Comparison of ENCODE assay signal across 9 cellular contexts in the genomic region with DNA sequence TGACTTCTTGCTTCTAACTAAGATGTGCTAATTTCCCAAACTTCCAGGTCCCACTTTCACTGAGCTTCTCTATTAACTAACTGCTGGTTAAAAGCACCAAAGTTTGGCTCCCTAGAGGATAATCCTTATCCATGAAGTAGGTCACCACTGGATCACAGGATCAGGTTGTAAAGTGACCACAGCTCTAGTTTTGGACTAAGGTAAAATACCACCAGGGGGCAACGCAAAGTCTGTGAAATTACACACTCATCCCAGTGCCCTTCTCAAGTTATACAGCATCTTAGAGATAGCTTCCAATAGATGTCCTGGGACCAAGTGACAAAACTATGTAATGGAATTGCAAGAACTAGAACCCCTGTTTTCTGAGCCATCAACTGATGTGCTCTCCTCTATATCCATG.
DNase-seq lines count a peak whose midpoint lies in the region; ATAC-seq and TF ChIP-seq lines count a peak whose summit lies in the region.
"Had no signal": no experiment of that assay in that cellular context is flagged by ENCODE, and none has a peak within 500 bp of the region (broad histone marks: within the 10 kb centered on the region; RNA-seq: fewer than 3 reads in every experiment).

No MANE protein-coding gene starts in this region.

- ATAC-seq in GM18909 (IDR thresholded peaks at IDR 0.05; ENCODE audit: poor library complexity, unreplicated experiment) (no peak), gastrocnemius medialis (no peak)

- peaks cover under 1 to 21% of the 10 kb centered on the region in 2 donors for H3K4me1 ChIP-seq in gastrocnemius medialis
- no peaks in the 10 kb centered on the region for H3K4me1 ChIP-seq in testis

- DNase-seq in DMS53 treated with DMSO at 0.1 percent for 48 hours (lab: John Stamatoyannopoulos, UW; ENCODE audit: unreplicated experiment) (peak; percentile 18), HT1080 (ENCODE audit: low read depth) (peak; percentile 34), brain microvascular endothelial cell (peak; percentile 57), myocyte (ENCODE audit: low read depth) (peak; percentile 39), gastrocnemius medialis (no peak), NCI-H1436 (lab: John Stamatoyannopoulos, UW) (no peak), testis (no peak)
- DNase-seq: NCI-H510A had no signal

- H3K27ac ChIP-seq in brain microvascular endothelial cell: no peak overlapping the region
- no peak overlapping the region for H3K27ac ChIP-seq in gastrocnemius medialis
- H3K27ac ChIP-seq in testis: no peak overlapping the region

- H3K36me3 ChIP-seq in brain microvascular endothelial cell (replicated peaks) (no peaks in the 10 kb centered on the region), gastrocnemius medialis (no peaks in the 10 kb centered on the region), testis (ENCODE audit: low read depth, missing control alignments) (no peaks in the 10 kb centered on the region)

- intact Hi-C loops in gastrocnemius medialis (cut with DNase I; ENCODE audit: low total_unique reads) (no loop called here), testis (cut with DNase I; ENCODE audit: low total_unique reads) (no loop called here)

- TF ChIP-seq CTCF in brain microvascular endothelial cell (IDR thresholded peaks at IDR 0.05; ENCODE audit: low read depth, low read length, missing control alignments) (peak; percentile 64), gastrocnemius medialis (IDR thresholded peaks at IDR 0.05 in 4 of 5, conservative IDR thresholded peaks at IDR 0.05 in 1 of 5) (no peak), testis (IDR thresholded peaks at IDR 0.05) (no peak)

- WGBS in testis, 2 donors: 94 to 100% methylated on average over 1 of the region's 1 CpG

- TF ChIP-seq POLR2A in gastrocnemius medialis (IDR thresholded peaks at IDR 0.05): no peak
- TF ChIP-seq POLR2A in testis (IDR thresholded peaks at IDR 0.05): no peak

- H3K27me3 ChIP-seq in brain microvascular endothelial cell (replicated peaks): no peaks in the 10 kb centered on the region
- H3K27me3 ChIP-seq in gastrocnemius medialis: no peaks in the 10 kb centered on the region
- H3K27me3 ChIP-seq in testis: no peaks in the 10 kb centered on the region

- in situ Hi-C loops in brain microvascular endothelial cell (cut with HindIII; ENCODE audit: low pct_ligation_motif_present, low sequenced_read_pairs): no loop called here
- in situ Hi-C loops in gastrocnemius medialis (cut with MboI; ENCODE audit: low sequenced_read_pairs in 4 of 4): no loop called here

- no peaks in the 10 kb centered on the region for H3K9me3 ChIP-seq in gastrocnemius medialis
- H3K9me3 ChIP-seq in testis: no peaks in the 10 kb centered on the region

- H3K4me3 ChIP-seq in brain microvascular endothelial cell (ENCODE audit: low read depth, low read length): no peak overlapping the region
- no peak overlapping the region for H3K4me3 ChIP-seq in gastrocnemius medialis
- H3K4me3 ChIP-seq in testis: no peak overlapping the region

Comparison
In these comparisons a context has a peak if more than half of its experiments do, and no peak if none do; other contexts are left out.
1. DNase-seq: peak in DMS53 treated with DMSO at 0.1 percent for 48 hours (single experiment), HT1080 (single experiment), brain microvascular endothelial cell (single experiment) and myocyte (single experiment); none in gastrocnemius medialis (0 of 2), NCI-H1436 (single experiment) and testis (single experiment).